Comparison of ENCODE assay signal across 1 cellular context in the genomic region with DNA sequence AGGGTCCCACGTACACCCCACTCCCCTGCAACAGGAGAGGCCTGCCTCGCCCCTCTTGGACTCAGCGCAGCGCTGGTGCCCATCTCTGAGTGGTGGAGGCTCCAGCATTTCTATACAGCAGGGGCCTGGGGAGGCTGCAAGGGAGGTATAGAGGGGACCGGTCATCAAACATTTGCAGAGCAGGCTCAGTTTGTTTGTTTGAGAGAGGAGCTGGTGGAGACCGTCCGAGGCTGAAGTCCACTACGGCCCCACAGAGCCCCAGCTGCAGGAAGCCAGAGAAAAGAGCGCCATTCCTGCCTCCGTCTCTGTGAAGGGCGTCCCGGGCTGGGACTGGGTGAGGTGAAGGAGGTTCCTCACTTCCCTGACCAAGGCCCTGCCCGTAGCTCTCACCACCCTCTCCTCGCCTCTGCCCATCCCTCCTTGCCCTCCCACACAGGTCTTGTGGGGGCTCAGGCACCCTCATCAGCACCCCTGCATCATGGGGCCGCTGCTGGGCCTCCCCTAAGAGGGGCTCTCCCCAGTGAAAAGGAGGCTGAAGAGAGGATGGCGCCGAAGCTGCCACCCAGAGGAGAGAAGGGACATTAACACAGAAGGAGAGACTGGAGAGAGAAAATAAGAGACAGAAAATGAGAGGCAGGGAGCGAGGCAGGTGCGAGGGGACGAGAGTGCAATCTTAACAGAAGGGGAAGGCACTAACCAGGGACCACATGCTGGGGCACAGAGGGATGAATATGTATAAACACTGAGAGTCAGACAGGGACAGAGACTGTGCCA.
A peak's percentile ranks its signal among the peaks of the same experiment; 100 is the strongest.
TF ChIP-seq lines count a peak whose summit lies in the region.

No MANE protein-coding gene starts in this region.

TF ChIP-seq in HepG2, 621 proteins besides CTCF, POLR2A, EP300 and RAD21 (continued from another document and continues in another):
- TF ChIP-seq SNAPC4 (CRISPR knock-in tag; IDR thresholded peaks at IDR 0.05) (no peak), TBP (CRISPR knock-in tag; IDR thresholded peaks at IDR 0.05) (no peak), ZMYM2 (CRISPR knock-in tag; IDR thresholded peaks at IDR 0.05) (peak; percentile 71; the same call in 1 of the 2 replicates), MEF2D (CRISPR knock-in tag; IDR thresholded peaks at IDR 0.05) (no peak), YY1 (IDR thresholded peaks at IDR 0.05; ENCODE audit: insufficient read depth, insufficient replicate concordance, low read depth, low read length) (peak; percentile 70), ZNF737 (CRISPR knock-in tag; IDR thresholded peaks at IDR 0.05; ENCODE audit: borderline replicate concordance) (no peak), ZNF441 (CRISPR knock-in tag; IDR thresholded peaks at IDR 0.05; ENCODE audit: borderline replicate concordance) (peak; percentile 67; the same call in 1 of the 2 replicates), ZMYM3 (CRISPR knock-in tag; IDR thresholded peaks at IDR 0.05) (peak; percentile 63), ESRRA (CRISPR knock-in tag; IDR thresholded peaks at IDR 0.05; ENCODE audit: low read depth) (peak; percentile 58; the same call in 1 of the 2 replicates), KDM6A (CRISPR knock-in tag; IDR thresholded peaks at IDR 0.05; ENCODE audit: low read depth) (peak; percentile 74), EEA1 (CRISPR knock-in tag; IDR thresholded peaks at IDR 0.05; ENCODE audit: borderline replicate concordance) (0 out of 2 replicates have a peak, but pooled peaks have one; percentile 31), ZBTB7A (CRISPR knock-in tag; IDR thresholded peaks at IDR 0.05) (peak; percentile 64), SMAD1 (CRISPR knock-in tag; IDR thresholded peaks at IDR 0.05; ENCODE audit: borderline replicate concordance, low read depth) (0 out of 2 replicates have a peak, but pooled peaks have one; percentile 29), ZBTB2 (CRISPR knock-in tag; IDR thresholded peaks at IDR 0.05; ENCODE audit: low read depth) (no peak), ZNF564 (CRISPR knock-in tag; IDR thresholded peaks at IDR 0.05) (0 out of 2 replicates have a peak, but pooled peaks have one; percentile 6), ZNF510 (CRISPR knock-in tag; IDR thresholded peaks at IDR 0.05; ENCODE audit: low read depth) (peak; percentile 45; the same call in 1 of the 2 replicates), NONO (IDR thresholded peaks at IDR 0.05) (no peak), NONO (CRISPR knock-in tag; conservative IDR thresholded peaks at IDR 0.05) (peak; percentile 53; the same call in 1 of the 2 replicates), ZNF550 (CRISPR knock-in tag; IDR thresholded peaks at IDR 0.05; ENCODE audit: borderline replicate concordance) (0 out of 2 replicates have a peak, but pooled peaks have one; percentile 21), ETV5 (CRISPR knock-in tag; IDR thresholded peaks at IDR 0.05; ENCODE audit: borderline replicate concordance) (peak; percentile 77), ZNF777 (CRISPR knock-in tag; IDR thresholded peaks at IDR 0.05) (peak; percentile 75), RBM39 (IDR thresholded peaks at IDR 0.05; ENCODE audit: low read depth, low read length, poor library complexity, severe bottlenecking) (peak; percentile 75), HOXD1 (CRISPR knock-in tag; IDR thresholded peaks at IDR 0.05) (0 out of 2 replicates have a peak, but pooled peaks have one; percentile 40), SMC3 (IDR thresholded peaks at IDR 0.05; ENCODE audit: low read length) (peak; percentile 19; the same call in 1 of the 2 replicates), NFE2L1 (CRISPR knock-in tag; IDR thresholded peaks at IDR 0.05; ENCODE audit: borderline replicate concordance) (no peak), GTF3A (CRISPR knock-in tag; conservative IDR thresholded peaks at IDR 0.05) (no peak), ZNF274 (CRISPR knock-in tag; IDR thresholded peaks at IDR 0.05) (0 out of 2 replicates have a peak, but pooled peaks have one; percentile 20), PCBP1 (IDR thresholded peaks at IDR 0.05; ENCODE audit: borderline replicate concordance, low read depth, low read length) (no peak), CEBPB (IDR thresholded peaks at IDR 0.05; ENCODE audit: borderline replicate concordance, low read depth, low read length) (no peak), ZNF607 (CRISPR knock-in tag; IDR thresholded peaks at IDR 0.05; ENCODE audit: borderline replicate concordance) (0 out of 2 replicates have a peak, but pooled peaks have one; percentile 46), SCMH1 (CRISPR knock-in tag; IDR thresholded peaks at IDR 0.05; ENCODE audit: borderline replicate concordance) (no peak), ZNF605 (CRISPR knock-in tag; IDR thresholded peaks at IDR 0.05) (peak; percentile 94), ISX (CRISPR knock-in tag; conservative IDR thresholded peaks at IDR 0.05) (0 out of 2 replicates have a peak, but pooled peaks have one; percentile 5), RBFOX2 (IDR thresholded peaks at IDR 0.05; ENCODE audit: low read depth, low read length) (peak; percentile 50; the same call in 1 of the 2 replicates), ZNF326 (CRISPR knock-in tag; IDR thresholded peaks at IDR 0.05; ENCODE audit: borderline replicate concordance) (no peak), FOXP1 (IDR thresholded peaks at IDR 0.05) (no peak), FOXP1 (CRISPR knock-in tag; IDR thresholded peaks at IDR 0.05) (0 out of 2 replicates have a peak, but pooled peaks have one; percentile 25), ATF1 (CRISPR knock-in tag; IDR thresholded peaks at IDR 0.05) (0 out of 2 replicates have a peak, but pooled peaks have one; percentile 35)
- TF ChIP-seq, protein P1, sequence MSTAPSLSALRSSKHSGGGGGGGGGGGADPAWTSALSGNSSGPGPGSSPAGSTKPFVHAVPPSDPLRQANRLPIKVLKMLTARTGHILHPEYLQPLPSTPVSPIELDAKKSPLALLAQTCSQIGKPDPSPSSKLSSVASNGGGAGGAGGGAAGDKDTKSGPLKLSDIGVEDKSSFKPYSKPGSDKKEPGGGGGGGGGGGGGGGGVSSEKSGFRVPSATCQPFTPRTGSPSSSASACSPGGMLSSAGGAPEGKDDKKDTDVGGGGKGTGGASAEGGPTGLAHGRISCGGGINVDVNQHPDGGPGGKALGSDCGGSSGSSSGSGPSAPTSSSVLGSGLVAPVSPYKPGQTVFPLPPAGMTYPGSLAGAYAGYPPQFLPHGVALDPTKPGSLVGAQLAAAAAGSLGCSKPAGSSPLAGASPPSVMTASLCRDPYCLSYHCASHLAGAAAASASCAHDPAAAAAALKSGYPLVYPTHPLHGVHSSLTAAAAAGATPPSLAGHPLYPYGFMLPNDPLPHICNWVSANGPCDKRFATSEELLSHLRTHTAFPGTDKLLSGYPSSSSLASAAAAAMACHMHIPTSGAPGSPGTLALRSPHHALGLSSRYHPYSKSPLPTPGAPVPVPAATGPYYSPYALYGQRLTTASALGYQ (CRISPR knock-in tag; IDR thresholded peaks at IDR 0.05), result peak; percentile 47; the same call in 1 of the 2 replicates
- TF ChIP-seq, protein P2, sequence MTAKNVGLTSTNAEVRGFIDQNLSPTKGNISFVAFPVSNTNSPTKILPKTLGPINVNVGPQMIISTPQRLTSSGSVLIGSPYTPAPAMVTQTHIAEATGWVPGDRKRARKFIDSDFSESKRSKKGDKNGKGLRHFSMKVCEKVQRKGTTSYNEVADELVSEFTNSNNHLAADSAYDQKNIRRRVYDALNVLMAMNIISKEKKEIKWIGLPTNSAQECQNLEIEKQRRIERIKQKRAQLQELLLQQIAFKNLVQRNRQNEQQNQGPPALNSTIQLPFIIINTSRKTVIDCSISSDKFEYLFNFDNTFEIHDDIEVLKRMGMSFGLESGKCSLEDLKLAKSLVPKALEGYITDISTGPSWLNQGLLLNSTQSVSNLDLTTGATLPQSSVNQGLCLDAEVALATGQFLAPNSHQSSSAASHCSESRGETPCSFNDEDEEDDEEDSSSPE (CRISPR knock-in tag; IDR thresholded peaks at IDR 0.05), result peak; percentile 71
- TF ChIP-seq, protein P3, sequence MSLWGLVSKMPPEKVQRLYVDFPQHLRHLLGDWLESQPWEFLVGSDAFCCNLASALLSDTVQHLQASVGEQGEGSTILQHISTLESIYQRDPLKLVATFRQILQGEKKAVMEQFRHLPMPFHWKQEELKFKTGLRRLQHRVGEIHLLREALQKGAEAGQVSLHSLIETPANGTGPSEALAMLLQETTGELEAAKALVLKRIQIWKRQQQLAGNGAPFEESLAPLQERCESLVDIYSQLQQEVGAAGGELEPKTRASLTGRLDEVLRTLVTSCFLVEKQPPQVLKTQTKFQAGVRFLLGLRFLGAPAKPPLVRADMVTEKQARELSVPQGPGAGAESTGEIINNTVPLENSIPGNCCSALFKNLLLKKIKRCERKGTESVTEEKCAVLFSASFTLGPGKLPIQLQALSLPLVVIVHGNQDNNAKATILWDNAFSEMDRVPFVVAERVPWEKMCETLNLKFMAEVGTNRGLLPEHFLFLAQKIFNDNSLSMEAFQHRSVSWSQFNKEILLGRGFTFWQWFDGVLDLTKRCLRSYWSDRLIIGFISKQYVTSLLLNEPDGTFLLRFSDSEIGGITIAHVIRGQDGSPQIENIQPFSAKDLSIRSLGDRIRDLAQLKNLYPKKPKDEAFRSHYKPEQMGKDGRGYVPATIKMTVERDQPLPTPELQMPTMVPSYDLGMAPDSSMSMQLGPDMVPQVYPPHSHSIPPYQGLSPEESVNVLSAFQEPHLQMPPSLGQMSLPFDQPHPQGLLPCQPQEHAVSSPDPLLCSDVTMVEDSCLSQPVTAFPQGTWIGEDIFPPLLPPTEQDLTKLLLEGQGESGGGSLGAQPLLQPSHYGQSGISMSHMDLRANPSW (CRISPR knock-in tag; IDR thresholded peaks at IDR 0.05; ENCODE audit: borderline replicate concordance), result peak; percentile 43; the same call in 1 of the 2 replicates
- TF ChIP-seq, protein P4, sequence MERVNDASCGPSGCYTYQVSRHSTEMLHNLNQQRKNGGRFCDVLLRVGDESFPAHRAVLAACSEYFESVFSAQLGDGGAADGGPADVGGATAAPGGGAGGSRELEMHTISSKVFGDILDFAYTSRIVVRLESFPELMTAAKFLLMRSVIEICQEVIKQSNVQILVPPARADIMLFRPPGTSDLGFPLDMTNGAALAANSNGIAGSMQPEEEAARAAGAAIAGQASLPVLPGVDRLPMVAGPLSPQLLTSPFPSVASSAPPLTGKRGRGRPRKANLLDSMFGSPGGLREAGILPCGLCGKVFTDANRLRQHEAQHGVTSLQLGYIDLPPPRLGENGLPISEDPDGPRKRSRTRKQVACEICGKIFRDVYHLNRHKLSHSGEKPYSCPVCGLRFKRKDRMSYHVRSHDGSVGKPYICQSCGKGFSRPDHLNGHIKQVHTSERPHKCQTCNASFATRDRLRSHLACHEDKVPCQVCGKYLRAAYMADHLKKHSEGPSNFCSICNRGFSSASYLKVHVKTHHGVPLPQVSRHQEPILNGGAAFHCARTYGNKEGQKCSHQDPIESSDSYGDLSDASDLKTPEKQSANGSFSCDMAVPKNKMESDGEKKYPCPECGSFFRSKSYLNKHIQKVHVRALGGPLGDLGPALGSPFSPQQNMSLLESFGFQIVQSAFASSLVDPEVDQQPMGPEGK (CRISPR knock-in tag; IDR thresholded peaks at IDR 0.05), result peak; percentile 81
- TF ChIP-seq, protein P5, sequence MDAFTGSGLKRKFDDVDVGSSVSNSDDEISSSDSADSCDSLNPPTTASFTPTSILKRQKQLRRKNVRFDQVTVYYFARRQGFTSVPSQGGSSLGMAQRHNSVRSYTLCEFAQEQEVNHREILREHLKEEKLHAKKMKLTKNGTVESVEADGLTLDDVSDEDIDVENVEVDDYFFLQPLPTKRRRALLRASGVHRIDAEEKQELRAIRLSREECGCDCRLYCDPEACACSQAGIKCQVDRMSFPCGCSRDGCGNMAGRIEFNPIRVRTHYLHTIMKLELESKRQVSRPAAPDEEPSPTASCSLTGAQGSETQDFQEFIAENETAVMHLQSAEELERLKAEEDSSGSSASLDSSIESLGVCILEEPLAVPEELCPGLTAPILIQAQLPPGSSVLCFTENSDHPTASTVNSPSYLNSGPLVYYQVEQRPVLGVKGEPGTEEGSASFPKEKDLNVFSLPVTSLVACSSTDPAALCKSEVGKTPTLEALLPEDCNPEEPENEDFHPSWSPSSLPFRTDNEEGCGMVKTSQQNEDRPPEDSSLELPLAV (CRISPR knock-in tag; conservative IDR thresholded peaks at IDR 0.05; ENCODE audit: low read depth), result no peak
